11 cellular contexts compared by ENCODE assay signal in genomic region chr11:11605181-11605580, GRCh38.
"Had no signal": no experiment of that assay in that cellular context is flagged by ENCODE, and none has a peak within 500 bp of the region (broad histone marks: within the 10 kb centered on the region; RNA-seq: fewer than 3 reads in every experiment).

No MANE protein-coding gene starts in this region.

- H3K27ac Mint-ChIP-seq: activated CD4-positive, alpha-beta memory T cell treated with anti-CD3 and anti-CD28 coated beads for 36 hours; activated CD8-positive, alpha-beta memory T cell treated with anti-CD3 and anti-CD28 coated beads, Interleukin-2, amount 10 ng/mL, durations not matched to agents 7 days and 5 days; stimulated activated memory B cell treated with anti-CD40 and anti-IgM and Interleukin-4, amounts not matched to agents 10 μg/mL and 1 μg/mL and 100 μg/mL, for 72 hours had no signal

- DNase-seq: activated CD4-positive, alpha-beta memory T cell treated with anti-CD3 and anti-CD28 coated beads for 36 hours; activated CD8-positive, alpha-beta memory T cell treated with anti-CD3 and anti-CD28 coated beads, Interleukin-2, amount 10 ng/mL, durations not matched to agents 7 days and 5 days; activated naive CD4-positive, alpha-beta T cell treated with anti-CD3 and anti-CD28 coated beads, Interleukin-2, amount 50 U/mL, for 16 hours; activated T-cell treated with anti-CD3 and anti-CD28 coated beads, Interleukin-2, amount 50 U/mL, for 1 hour; dermis blood vessel endothelial cell; heart right ventricle; thyroid gland; uterus had no signal

- H3K36me3 ChIP-seq: gastroesophageal sphincter, heart right ventricle, thyroid gland, uterus had no signal

- H3K4me1 ChIP-seq: uterus had no signal

- ATAC-seq: activated CD8-positive, alpha-beta memory T cell treated with anti-CD3 and anti-CD28 coated beads, Interleukin-2, amount 10 ng/mL, durations not matched to agents 7 days and 5 days; gastroesophageal sphincter; heart right ventricle; stimulated activated memory B cell treated with anti-CD40 and anti-IgM and Interleukin-4, amounts not matched to agents 10 μg/mL and 1 μg/mL and 100 μg/mL, for 72 hours had no signal

- H3K27ac ChIP-seq: epithelial cell of prostate, gastroesophageal sphincter, heart right ventricle, thyroid gland, uterus had no signal

- H3K27me3 ChIP-seq: gastroesophageal sphincter, heart right ventricle, thyroid gland, uterus had no signal

- H3K4me1 Mint-ChIP-seq: activated CD8-positive, alpha-beta memory T cell treated with anti-CD3 and anti-CD28 coated beads, Interleukin-2, amount 10 ng/mL, durations not matched to agents 7 days and 5 days; stimulated activated memory B cell treated with anti-CD40 and anti-IgM and Interleukin-4, amounts not matched to agents 10 μg/mL and 1 μg/mL and 100 μg/mL, for 72 hours had no signal

- H3K4me3 Mint-ChIP-seq: activated CD4-positive, alpha-beta memory T cell treated with anti-CD3 and anti-CD28 coated beads for 36 hours; activated CD8-positive, alpha-beta memory T cell treated with anti-CD3 and anti-CD28 coated beads, Interleukin-2, amount 10 ng/mL, durations not matched to agents 7 days and 5 days; stimulated activated memory B cell treated with anti-CD40 and anti-IgM and Interleukin-4, amounts not matched to agents 10 μg/mL and 1 μg/mL and 100 μg/mL, for 72 hours had no signal

- H3K9me3 Mint-ChIP-seq: activated CD4-positive, alpha-beta memory T cell treated with anti-CD3 and anti-CD28 coated beads for 36 hours had no signal

- H3K9me3 ChIP-seq: gastroesophageal sphincter, thyroid gland, uterus had no signal

- H3K36me3 Mint-ChIP-seq: activated CD4-positive, alpha-beta memory T cell treated with anti-CD3 and anti-CD28 coated beads for 36 hours; activated CD8-positive, alpha-beta memory T cell treated with anti-CD3 and anti-CD28 coated beads, Interleukin-2, amount 10 ng/mL, durations not matched to agents 7 days and 5 days; stimulated activated memory B cell treated with anti-CD40 and anti-IgM and Interleukin-4, amounts not matched to agents 10 μg/mL and 1 μg/mL and 100 μg/mL, for 72 hours had no signal

- H3K4me3 ChIP-seq: gastroesophageal sphincter, heart right ventricle, thyroid gland, uterus had no signal
